9 cellular contexts compared by ENCODE assay signal in the genomic region with DNA sequence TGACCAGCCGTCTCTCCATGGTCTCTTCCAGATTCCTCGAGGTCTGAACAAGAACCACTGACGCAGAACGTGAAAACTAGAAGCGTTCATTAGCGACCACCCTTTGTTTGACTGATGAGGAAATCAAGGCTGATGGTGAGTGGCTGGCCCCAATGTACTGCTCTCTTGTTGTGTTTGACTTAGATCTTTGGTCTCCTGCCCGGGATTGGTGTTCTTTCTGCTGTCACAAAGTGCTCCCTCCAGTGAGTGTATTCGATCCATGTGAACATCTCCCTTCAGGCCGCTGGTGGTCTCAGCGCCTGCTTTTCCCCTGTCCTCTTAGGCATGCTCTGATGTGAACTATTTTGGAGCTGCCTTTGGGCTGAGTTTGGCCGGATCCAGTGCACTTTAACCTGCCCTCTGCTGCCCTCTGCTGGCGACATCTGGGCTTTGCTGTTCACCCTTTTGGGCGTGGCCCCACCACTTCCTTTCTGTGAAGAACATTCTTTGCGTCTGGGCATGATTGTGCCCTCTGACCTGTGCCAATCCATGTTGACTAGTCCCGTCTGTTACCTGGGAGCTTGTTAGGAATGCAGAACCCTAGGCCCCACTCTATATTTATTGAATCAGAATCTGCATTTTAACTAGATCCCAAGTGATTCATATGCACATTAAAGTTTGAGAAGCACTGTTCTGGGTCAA.
DNase-seq lines count a peak whose midpoint lies in the region; ATAC-seq and TF ChIP-seq lines count a peak whose summit lies in the region.
"Had no signal": no experiment of that assay in that cellular context is flagged by ENCODE, and none has a peak within 500 bp of the region (broad histone marks: within the 10 kb centered on the region; RNA-seq: fewer than 3 reads in every experiment).

No MANE protein-coding gene starts in this region.

- intact Hi-C loops in upper lobe of right lung (cut with DNase I): no loop called here

- no peaks in the 10 kb centered on the region for H3K4me1 ChIP-seq in upper lobe of right lung

- peak; percentile 15 for DNase-seq in GM04503 (ENCODE audit: low read depth)
- peak; percentile 67 for DNase-seq in H4 (ENCODE audit: low spot score)
- peak; percentile 49 for DNase-seq in LNCaP clone FGC (ENCODE audit: low read depth)
- DNase-seq in SHP77 (lab: John Stamatoyannopoulos, UW): peak; percentile 81 to 82
- peak; percentile 52 for DNase-seq in activated T-helper 9 cell treated with anti-CD3 and anti-CD28 coated beads, Interleukin-2, amount 50 U/mL, for 16 hours (ENCODE audit: low read depth)
- DNase-seq in globus pallidus (ENCODE audit: low spot score): peak; percentile 31
- DNase-seq in pons (ENCODE audit: low spot score): peak; percentile 38
- peak; percentile 91 for DNase-seq in upper lobe of right lung

- no peaks in the 10 kb centered on the region for H3K27me3 ChIP-seq in upper lobe of right lung

- peak; percentile 99 for ATAC-seq in upper lobe of right lung

- no peaks in the 10 kb centered on the region for H3K36me3 ChIP-seq in upper lobe of right lung

- no peaks in the 10 kb centered on the region for H3K9me3 ChIP-seq in upper lobe of right lung

- H3K4me3 ChIP-seq in LNCaP clone FGC (ENCODE audit: low read depth, low read length) (no peak overlapping the region), upper lobe of right lung (no peak overlapping the region)
- H3K4me3 ChIP-seq: skin epidermis had no signal

- no peak overlapping the region for H3K27ac ChIP-seq in upper lobe of right lung
- H3K27ac ChIP-seq: skin epidermis had no signal

- peak; percentile 94 for TF ChIP-seq CTCF in LNCaP clone FGC (IDR thresholded peaks at IDR 0.05; ENCODE audit: control insufficient read depth, extremely low read depth, insufficient read depth)
- peak; percentile 87 for TF ChIP-seq CTCF in upper lobe of right lung (IDR thresholded peaks at IDR 0.05)

Comparison
In these comparisons a context has a peak if more than half of its experiments do, and no peak if none do; other contexts are left out.
1. DNase-seq: peak in every context shown above with its lines; median percentile 91 in upper lobe of right lung; 82 in SHP77; 67 in H4; 52 in activated T-helper 9 cell treated with anti-CD3 and anti-CD28 coated beads, Interleukin-2, amount 50 U/mL, for 16 hours; 49 in LNCaP clone FGC; 38 in pons; 31 in globus pallidus; 15 in GM04503.